9 cellular contexts compared by ENCODE assay signal in the genomic region with DNA sequence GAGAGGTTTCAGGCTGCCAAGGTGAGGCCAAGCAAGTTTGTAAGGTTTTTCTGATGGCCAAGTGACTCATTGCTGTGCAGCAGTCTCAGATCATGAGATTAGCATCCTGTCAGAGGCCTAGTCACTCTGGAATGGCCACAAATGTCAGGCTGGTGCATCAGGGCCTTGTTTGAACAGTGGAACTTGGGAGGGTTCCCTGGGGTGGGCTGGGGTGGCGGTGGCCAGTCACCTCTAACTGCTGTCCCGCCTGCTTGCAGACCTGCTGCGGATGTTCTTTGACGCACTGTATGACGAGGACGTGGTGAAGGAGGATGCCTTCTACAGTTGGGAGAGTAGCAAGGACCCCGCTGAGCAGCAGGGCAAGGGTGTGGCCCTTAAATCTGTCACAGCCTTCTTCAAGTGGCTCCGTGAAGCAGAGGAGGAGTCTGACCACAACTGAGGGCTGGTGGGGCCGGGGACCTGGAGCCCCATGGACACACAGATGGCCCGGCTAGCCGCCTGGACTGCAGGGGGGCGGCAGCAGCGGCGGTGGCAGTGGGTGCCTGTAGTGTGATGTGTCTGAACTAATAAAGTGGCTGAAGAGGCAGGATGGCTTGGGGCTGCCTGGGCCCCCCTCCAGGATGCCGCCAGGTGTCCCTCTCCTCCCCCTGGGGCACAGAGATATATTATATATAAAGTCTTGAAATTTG. TPM values are rescaled to one million over a fixed set of nuclear protein-coding genes. Genes with fewer than 3 reads are reported as not detected.
A peak's percentile ranks its signal among the peaks of the same experiment; 100 is the strongest.
DNase-seq lines count a peak whose midpoint lies in the region; ATAC-seq and TF ChIP-seq lines count a peak whose summit lies in the region.
"Had no signal": no experiment of that assay in that cellular context is flagged by ENCODE, and none has a peak within 500 bp of the region (broad histone marks: within the 10 kb centered on the region; RNA-seq: fewer than 3 reads in every experiment).

No MANE protein-coding gene starts in this region.

- 85% methylated on average over 15 of the region's 15 CpGs for WGBS in lung, 2 donors
- WGBS in transverse colon (ENCODE audit: low coverage in 1 of 2), 2 donors: 84% methylated on average over 15 of the region's 15 CpGs; no CpG with 5 or more reads in 1 of the 2 donors

- peak in 4 of 7 experiments; percentile 34 to 74 (median 52) for DNase-seq in CD8-positive, alpha-beta T cell
- no peak for DNase-seq in RWPE1 (ENCODE audit: low spot score)
- DNase-seq in astrocyte of the spinal cord (ENCODE audit: low read depth, low spot score): peak; percentile 73
- no peak for DNase-seq in lung (ENCODE audit: low spot score)
- DNase-seq in transverse colon: no peak

- H3K27ac ChIP-seq in CD8-positive, alpha-beta T cell (ENCODE audit: low read depth, low read length): peak overlapping the region; percentile 81
- H3K27ac ChIP-seq in RWPE1 (peak overlapping the region; percentile 94), lung (ENCODE audit: low read depth in 1 of 2, low read length in 1 of 2) (peak overlapping the region; percentile 88 to 96), transverse colon (peak overlapping the region; percentile 94 to 99 (median 97))

- no peak for TF ChIP-seq CTCF in CD8-positive, alpha-beta T cell (IDR thresholded peaks at IDR 0.05)
- no peak for TF ChIP-seq CTCF in RWPE1 (conservative IDR thresholded peaks at IDR 0.05; ENCODE audit: low read depth)
- no peak for TF ChIP-seq CTCF in astrocyte of the spinal cord (IDR thresholded peaks at IDR 0.05; ENCODE audit: low read depth, low read length)
- no peak for TF ChIP-seq CTCF in lung (IDR thresholded peaks at IDR 0.05; ENCODE audit: control extremely low read depth, extremely low read depth)
- no peak for TF ChIP-seq CTCF in transverse colon (IDR thresholded peaks at IDR 0.05)

- no peaks in the 10 kb centered on the region for H3K9me3 Mint-ChIP-seq in CD8-positive, alpha-beta T cell

- H3K36me3 Mint-ChIP-seq in CD8-positive, alpha-beta T cell: peaks cover 57% of the 10 kb centered on the region

- H3K27me3 Mint-ChIP-seq in CD8-positive, alpha-beta T cell (ENCODE audit: low read depth): no peaks in the 10 kb centered on the region

- in situ Hi-C loops in astrocyte of the spinal cord (cut with HindIII; ENCODE audit: low sequenced_read_pairs): no loop called here
- in situ Hi-C loops in transverse colon (cut with MboI; ENCODE audit: low pct_ligation_motif_present in 1 of 4, low pct_unique_long_range_greater_than_20kb in 1 of 4, low sequenced_read_pairs in 3 of 4): no loop called here

- H3K36me3 ChIP-seq in CD8-positive, alpha-beta T cell (ENCODE audit: insufficient read depth, low read length): peaks cover 33% of the 10 kb centered on the region
- H3K36me3 ChIP-seq in lung (ENCODE audit: control insufficient read depth in 2 of 2, insufficient read depth in 2 of 2, low read length in 2 of 2) (peaks cover 18 to 35% of the 10 kb centered on the region in 2 donors), transverse colon (peaks cover 0 to 41% (median 16%) of the 10 kb centered on the region in 4 donors)

- peaks cover 16% of the 10 kb centered on the region for H3K4me1 ChIP-seq in CD8-positive, alpha-beta T cell (ENCODE audit: insufficient read depth, low read length)
- H3K4me1 ChIP-seq in lung (ENCODE audit: control insufficient read depth in 2 of 2, insufficient read depth in 2 of 2, low read length in 2 of 2): peaks cover 9 to 29% of the 10 kb centered on the region in 2 donors
- peaks cover 12 to 28% (median 24%) of the 10 kb centered on the region in 4 donors for H3K4me1 ChIP-seq in transverse colon

- peak overlapping the region; percentile 61 for H3K4me3 Mint-ChIP-seq in CD8-positive, alpha-beta T cell

- intact Hi-C loops in CD8-positive, alpha-beta T cell (cut with DNase I, micrococcal nuclease): loop anchor here (1.0 to 10.0 kb wide), 7 partner anchors 19 to 1540 kb away; a partner anchor contains a TSS
- intact Hi-C loops in transverse colon (cut with DNase I; ENCODE audit: low total_unique reads): no loop called here

- TF ChIP-seq POLR2A in transverse colon (IDR thresholded peaks at IDR 0.05): no peak

- H3K9me3 ChIP-seq in CD8-positive, alpha-beta T cell (ENCODE audit: low read length): no peaks in the 10 kb centered on the region
- H3K9me3 ChIP-seq in lung (ENCODE audit: control insufficient read depth in 2 of 2, insufficient read depth in 1 of 2, low read length in 1 of 2): no peaks in the 10 kb centered on the region
- no peaks in the 10 kb centered on the region for H3K9me3 ChIP-seq in transverse colon
- H3K9me3 ChIP-seq: heart left ventricle had no signal

- no peak for TF ChIP-seq EP300 in transverse colon (IDR thresholded peaks at IDR 0.05; ENCODE audit: low read depth)

- peaks cover 25% of the 10 kb centered on the region for H3K4me1 Mint-ChIP-seq in CD8-positive, alpha-beta T cell (ENCODE audit: low read depth)

- CTCF ChIA-PET in CD8-positive, alpha-beta T cell (lab: Charles Lee): no interaction called here
- CTCF ChIA-PET in RWPE1 (lab: Yijun Ruan, JAX): no interaction called here

- H3K27ac Mint-ChIP-seq in CD8-positive, alpha-beta T cell: peak overlapping the region; percentile 96

- POLR2A ChIA-PET in CD8-positive, alpha-beta T cell (lab: Charles Lee): no interaction called here
- POLR2A ChIA-PET in RWPE1 (lab: Yijun Ruan, JAX; ENCODE audit: low non-redundant PET): no interaction called here

- H3K4me3 ChIP-seq in CD8-positive, alpha-beta T cell (ENCODE audit: low read depth, low read length): no peak overlapping the region
- H3K4me3 ChIP-seq in astrocyte of the spinal cord (ENCODE audit: low read depth, low read length): no peak overlapping the region
- no peak overlapping the region for H3K4me3 ChIP-seq in lung
- H3K4me3 ChIP-seq in transverse colon: no peak overlapping the region

- H3K27me3 ChIP-seq in CD8-positive, alpha-beta T cell (ENCODE audit: insufficient read depth, low read length): no peaks in the 10 kb centered on the region
- H3K27me3 ChIP-seq in lung (ENCODE audit: control insufficient read depth, insufficient read depth) (no peaks in the 10 kb centered on the region), transverse colon (no peaks in the 10 kb centered on the region)
- H3K27me3 ChIP-seq: heart left ventricle had no signal

- peak; percentile 45 for ATAC-seq in CD8-positive, alpha-beta T cell
- ATAC-seq in lung (ENCODE audit: insufficient read depth, low FRiP score) (no peak), GM18870 (IDR thresholded peaks at IDR 0.05; ENCODE audit: unreplicated experiment) (no peak), HG02623 (IDR thresholded peaks at IDR 0.05; ENCODE audit: unreplicated experiment) (no peak), HG03442 (IDR thresholded peaks at IDR 0.05; ENCODE audit: unreplicated experiment) (no peak)

RNA-seq across cellular contexts. Expression of a gene that starts 2.8 kb away (rescaled TPM):
- total RNA-seq in CD8-positive, alpha-beta T cell: 10 to 100 TPM in 1 of 2 experiments, 1 to 10 TPM in 1; 9.8 to 11.1 TPM
- total RNA-seq in lung (10 to 100 TPM; 15.8 to 21.4 TPM), transverse colon (10 to 100 TPM; 18.5 to 41.1 (median 28.8) TPM)
- 10 to 100 TPM; 12.9 to 15.5 TPM for polyA plus RNA-seq in lung

RNA-seq across cellular contexts. Expression of a gene that starts 20.2 kb away (rescaled TPM):
- total RNA-seq in CD8-positive, alpha-beta T cell: 100 to 1,000 TPM; 220 to 235 TPM
- total RNA-seq in lung (100 to 1,000 TPM; 211 to 419 TPM), transverse colon (100 to 1,000 TPM; 135 to 453 (median 217) TPM)
- polyA plus RNA-seq in lung: 100 to 1,000 TPM; 201 to 241 TPM

RNA-seq across cellular contexts. Expression of a gene that starts 26.8 kb away (rescaled TPM):
- total RNA-seq in CD8-positive, alpha-beta T cell: 1 to 10 TPM; 2.7 to 3.9 TPM
- total RNA-seq in lung: 1 to 10 TPM; 5.7 to 8.7 TPM
- 1 to 10 TPM; 2.7 to 5.0 TPM for polyA plus RNA-seq in lung
- total RNA-seq in transverse colon: 100 to 1,000 TPM in 1 of 4 donors, 10 to 100 TPM in 3; 13.7 to 246 (median 73.1) TPM

RNA-seq across cellular contexts. Expression of a gene that starts 26.9 kb away (rescaled TPM):
- 10 to 100 TPM; 15.6 to 18.4 TPM for total RNA-seq in CD8-positive, alpha-beta T cell
- 10 to 100 TPM; 46.4 to 71.7 TPM for total RNA-seq in lung
- 100 to 1,000 TPM in 1 of 2 donors, 10 to 100 TPM in 1; 93.2 to 139 TPM for polyA plus RNA-seq in lung
- 100 to 1,000 TPM in 3 of 4 donors, 10 to 100 TPM in 1; 74.4 to 206 (median 146) TPM for total RNA-seq in transverse colon

RNA-seq across cellular contexts. Expression of a gene that starts 35.6 kb away (rescaled TPM):
- 100 to 1,000 TPM; 168 to 174 TPM for total RNA-seq in CD8-positive, alpha-beta T cell
- 100 to 1,000 TPM; 119 to 214 TPM for total RNA-seq in lung
- 100 to 1,000 TPM in 1 of 2 donors, 10 to 100 TPM in 1; 78.7 to 222 TPM for polyA plus RNA-seq in lung
- 100 to 1,000 TPM in 3 of 4 donors, 10 to 100 TPM in 1; 63.6 to 234 (median 195) TPM for total RNA-seq in transverse colon

Comparison
In these comparisons a context has a peak if more than half of its experiments do, and no peak if none do; other contexts are left out.
1. DNase-seq: peak in CD8-positive, alpha-beta T cell (4 of 7) and astrocyte of the spinal cord (single experiment); none in RWPE1 (single experiment), lung (single experiment) and transverse colon (single experiment).
2. Peak in every context shown above with its lines, with median percentiles within 50 percentile points of each other: H3K27ac ChIP-seq.